ENCODE assay signal across 23 cellular contexts in genomic region chr5:170584446-170584845, GRCh38.
A peak's percentile ranks its signal among the peaks of the same experiment; 100 is the strongest.
DNase-seq lines count a peak whose midpoint lies in the region; ATAC-seq and TF ChIP-seq lines count a peak whose summit lies in the region.
"Had no signal": no experiment of that assay in that cellular context is flagged by ENCODE, and none has a peak within 500 bp of the region (broad histone marks: within the 10 kb centered on the region; RNA-seq: fewer than 3 reads in every experiment).

No MANE protein-coding gene starts in this region.

- TF ChIP-seq CTCF in brain (conservative IDR thresholded peaks at IDR 0.05): no peak
- no peak for TF ChIP-seq CTCF in mesothelial cell of epicardium (IDR thresholded peaks at IDR 0.05; ENCODE audit: unreplicated experiment)
- TF ChIP-seq CTCF in smooth muscle cell (IDR thresholded peaks at IDR 0.05; ENCODE audit: borderline replicate concordance, insufficient read depth, poor library complexity, severe bottlenecking): no peak

- H3K27me3 ChIP-seq in smooth muscle cell (ENCODE audit: low read depth): no peaks in the 10 kb centered on the region
- H3K27me3 ChIP-seq: Peyer's patch, SJCRH30 had no signal

- H3K27me3 Mint-ChIP-seq in brain (no peaks in the 10 kb centered on the region), mesothelial cell of epicardium (ENCODE audit: low read depth) (peaks cover 87% of the 10 kb centered on the region)
- peaks cover 32% of the 10 kb centered on the region for H3K27me3 Mint-ChIP-seq in activated naive CD8-positive, alpha-beta T cell treated with anti-CD3 and anti-CD28 coated beads for 36 hours

- no peaks in the 10 kb centered on the region for H3K9me3 ChIP-seq in smooth muscle cell (replicated peaks; ENCODE audit: low read depth)
- H3K9me3 ChIP-seq: Peyer's patch had no signal

- peaks cover 4% of the 10 kb centered on the region for H3K4me1 ChIP-seq in smooth muscle cell (ENCODE audit: low read depth)
- H3K4me1 ChIP-seq: Peyer's patch had no signal

- 27% methylated on average over 7 of the region's 7 CpGs for WGBS in smooth muscle cell (ENCODE audit: low lambda C conversion rate)

- no peaks in the 10 kb centered on the region for H3F3A ChIP-seq in smooth muscle cell (ENCODE audit: low read depth)

- DNase-seq in Right ventricle myocardium superior (no peak), Right ventricle myocardium inferior (ENCODE audit: missing footprints) (no peak), mesothelial cell of epicardium (ENCODE audit: low spot score in 2 of 2, unreplicated experiment in 2 of 2) (no peak), smooth muscle cell (lab: John Stamatoyannopoulos, UW; ENCODE audit: unreplicated experiment) (no peak), NCI-H748 (lab: John Stamatoyannopoulos, UW; ENCODE audit: unreplicated experiment) (no peak), Kasumi-1 (lab: John Stamatoyannopoulos, UW) (no peak)
- no peak for DNase-seq in activated naive CD8-positive, alpha-beta T cell treated with anti-CD3 and anti-CD28 coated beads for 36 hours
- DNase-seq: Calu3; CD8-positive, alpha-beta memory T cell; DND-41; H7; NCI-H1105 treated with DMSO at 0.1 percent for 48 hours; NCI-H2029 treated with DMSO at 0.1 percent for 48 hours; NCI-H526 treated with DMSO at 0.1 percent for 48 hours; OCI-M1; Peyer's patch; SJCRH30 had no signal

- H3K27ac Mint-ChIP-seq in brain (peak overlapping the region; percentile 22 to 84 (median 65)), mesothelial cell of epicardium (peak overlapping the region; percentile 13)
- H3K27ac Mint-ChIP-seq in activated naive CD8-positive, alpha-beta T cell treated with anti-CD3 and anti-CD28 coated beads for 36 hours: no peak overlapping the region
- H3K27ac Mint-ChIP-seq: B cell; CD8-positive, alpha-beta memory T cell had no signal

- H3K9ac ChIP-seq in smooth muscle cell (ENCODE audit: low read depth): no peak overlapping the region

- H3K36me3 Mint-ChIP-seq in brain: peaks cover 4% of the 10 kb centered on the region
- H3K36me3 Mint-ChIP-seq in mesothelial cell of epicardium: peaks cover 1% of the 10 kb centered on the region
- no peaks in the 10 kb centered on the region for H3K36me3 Mint-ChIP-seq in activated naive CD8-positive, alpha-beta T cell treated with anti-CD3 and anti-CD28 coated beads for 36 hours

- H3K4me3 Mint-ChIP-seq in brain (no peak overlapping the region), mesothelial cell of epicardium (no peak overlapping the region)
- no peak overlapping the region for H3K4me3 Mint-ChIP-seq in activated naive CD8-positive, alpha-beta T cell treated with anti-CD3 and anti-CD28 coated beads for 36 hours
- H3K4me3 Mint-ChIP-seq: B cell; CD8-positive, alpha-beta memory T cell had no signal

- no peak overlapping the region for H3K4me3 ChIP-seq in smooth muscle cell
- H3K4me3 ChIP-seq: K562, Peyer's patch, SJCRH30 had no signal

- H3K27ac ChIP-seq in smooth muscle cell (ENCODE audit: low read depth): peak overlapping the region; percentile 46
- H3K27ac ChIP-seq: 22Rv1, C4-2B, Peyer's patch, SJCRH30 had no signal

- H3K9me3 Mint-ChIP-seq in brain (peaks cover 3 to 13% (median 4%) of the 10 kb centered on the region in 5 experiments), mesothelial cell of epicardium (peaks cover 3% of the 10 kb centered on the region)
- H3K9me3 Mint-ChIP-seq in activated naive CD8-positive, alpha-beta T cell treated with anti-CD3 and anti-CD28 coated beads for 36 hours: no peaks in the 10 kb centered on the region

- ATAC-seq in Right ventricle myocardium superior (ENCODE audit: poor library complexity): peak; percentile 65
- ATAC-seq in Right ventricle myocardium inferior: no peak
- ATAC-seq: K562, SK-N-SH treated with all-trans-retinoic acid at 6 μM for 48 hours had no signal

- H3K4me1 Mint-ChIP-seq in brain: peaks cover 30% of the 10 kb centered on the region
- peaks cover 7% of the 10 kb centered on the region for H3K4me1 Mint-ChIP-seq in mesothelial cell of epicardium
- no peaks in the 10 kb centered on the region for H3K4me1 Mint-ChIP-seq in activated naive CD8-positive, alpha-beta T cell treated with anti-CD3 and anti-CD28 coated beads for 36 hours
- H3K4me1 Mint-ChIP-seq: B cell; CD8-positive, alpha-beta memory T cell had no signal

- no peaks in the 10 kb centered on the region for H3K79me2 ChIP-seq in smooth muscle cell (ENCODE audit: low read depth)

- no peaks in the 10 kb centered on the region for H4K20me1 ChIP-seq in smooth muscle cell (ENCODE audit: low read depth)

- H2AFZ ChIP-seq in smooth muscle cell (ENCODE audit: low read depth): peak overlapping the region; percentile 39

- intact Hi-C loops in Right ventricle myocardium superior (cut with DNase I) (no loop called here), Right ventricle myocardium inferior (cut with DNase I) (no loop called here)

- H3K36me3 ChIP-seq in smooth muscle cell (ENCODE audit: low read depth): no peaks in the 10 kb centered on the region
- H3K36me3 ChIP-seq: Peyer's patch, SJCRH30 had no signal

- peak overlapping the region; percentile 60 for H3K4me2 ChIP-seq in smooth muscle cell
